ENCODE assay signal across 19 cellular contexts in genomic region chr13:93298741-93299140, GRCh38.
DNase-seq lines count a peak whose midpoint lies in the region; ATAC-seq, FAIRE-seq and TF ChIP-seq lines count a peak whose summit lies in the region.
"Had no signal": no experiment of that assay in that cellular context is flagged by ENCODE, and none has a peak within 500 bp of the region (broad histone marks: within the 10 kb centered on the region; RNA-seq: fewer than 3 reads in every experiment).

No MANE protein-coding gene starts in this region.

- H3K4me1 ChIP-seq in GM23338 (ENCODE audit: insufficient read depth) (peaks cover 7% of the 10 kb centered on the region), astrocyte (ENCODE audit: insufficient read depth, low read length) (no peaks in the 10 kb centered on the region)
- H3K4me1 ChIP-seq: BE2C had no signal

- no peaks in the 10 kb centered on the region for H3K36me3 Mint-ChIP-seq in GM23338 (ENCODE audit: low read depth)
- H3K36me3 Mint-ChIP-seq in astrocyte (ENCODE audit: low read depth, unreplicated experiment) = peaks cover 6% of the 10 kb centered on the region
- H3K36me3 Mint-ChIP-seq in glutamatergic neuron (ENCODE audit: unreplicated experiment) = no peaks in the 10 kb centered on the region
- H3K36me3 Mint-ChIP-seq: CD4-positive, alpha-beta memory T cell; IgD-negative memory B cell had no signal

- H3K4me3 ChIP-seq in AG10803 (ENCODE audit: low read length) = no peak overlapping the region
- H3K4me3 ChIP-seq in GM23338 = no peak overlapping the region
- H3K4me3 ChIP-seq in astrocyte (ENCODE audit: insufficient read depth, low read depth, low read length) = no peak overlapping the region

- H3K4me3 Mint-ChIP-seq in GM23338 = no peak overlapping the region
- H3K4me3 Mint-ChIP-seq in astrocyte (ENCODE audit: unreplicated experiment) = no peak overlapping the region
- H3K4me3 Mint-ChIP-seq in glutamatergic neuron (ENCODE audit: unreplicated experiment) = no peak overlapping the region
- H3K4me3 Mint-ChIP-seq: CD4-positive, alpha-beta memory T cell; H9; IgD-negative memory B cell had no signal

- H3K4me1 Mint-ChIP-seq in GM23338 (peaks cover 11% of the 10 kb centered on the region), astrocyte (ENCODE audit: low read depth, unreplicated experiment) (peaks cover 10% of the 10 kb centered on the region), glutamatergic neuron (ENCODE audit: low read depth, unreplicated experiment) (peaks cover 13% of the 10 kb centered on the region)
- H3K4me1 Mint-ChIP-seq: CD4-positive, alpha-beta memory T cell; IgD-negative memory B cell had no signal

- H3K27ac ChIP-seq in GM23338 (ENCODE audit: low read depth) = no peak overlapping the region
- H3K27ac ChIP-seq in astrocyte (ENCODE audit: low read depth, low read length) = no peak overlapping the region

- peak overlapping the region; percentile 75; the same call in 1 of the 2 replicates for H3K27ac Mint-ChIP-seq in GM23338
- H3K27ac Mint-ChIP-seq in astrocyte (ENCODE audit: unreplicated experiment) = no peak overlapping the region
- peak overlapping the region; percentile 57 for H3K27ac Mint-ChIP-seq in glutamatergic neuron (ENCODE audit: unreplicated experiment)
- H3K27ac Mint-ChIP-seq: IgD-negative memory B cell had no signal

- FAIRE-seq in astrocyte (lab: Jason Lieb, UNC) = no peak
- FAIRE-seq: A204.1, D721Med had no signal

- peaks cover 2% of the 10 kb centered on the region for H3K27me3 Mint-ChIP-seq in GM23338 (ENCODE audit: insufficient read depth, low read depth, poor library complexity)
- no peaks in the 10 kb centered on the region for H3K27me3 Mint-ChIP-seq in astrocyte (ENCODE audit: low read depth, unreplicated experiment)
- peaks cover 3% of the 10 kb centered on the region for H3K27me3 Mint-ChIP-seq in glutamatergic neuron (ENCODE audit: unreplicated experiment)
- H3K27me3 Mint-ChIP-seq: CD4-positive, alpha-beta memory T cell; IgD-negative memory B cell had no signal

- H3K4me2 ChIP-seq in GM23338 (no peak overlapping the region), astrocyte (ENCODE audit: low read length) (peak overlapping the region; percentile 32)

- H3K27me3 ChIP-seq in GM23338 (ENCODE audit: insufficient read depth) = no peaks in the 10 kb centered on the region
- H3K27me3 ChIP-seq in astrocyte (ENCODE audit: insufficient read depth, low read length) = no peaks in the 10 kb centered on the region
- H3K27me3 ChIP-seq: BE2C had no signal

- H3K9me3 ChIP-seq in astrocyte (ENCODE audit: insufficient read depth, low read depth, low read length) = no peaks in the 10 kb centered on the region
- H3K9me3 ChIP-seq: BE2C had no signal

- H3K9me3 Mint-ChIP-seq in GM23338 = no peaks in the 10 kb centered on the region
- H3K9me3 Mint-ChIP-seq in astrocyte (ENCODE audit: unreplicated experiment) = no peaks in the 10 kb centered on the region
- H3K9me3 Mint-ChIP-seq in glutamatergic neuron (ENCODE audit: unreplicated experiment) = peaks cover 4% of the 10 kb centered on the region
- H3K9me3 Mint-ChIP-seq: H9 had no signal

- H3K36me3 ChIP-seq in GM23338 (ENCODE audit: insufficient read depth) = no peaks in the 10 kb centered on the region
- no peaks in the 10 kb centered on the region for H3K36me3 ChIP-seq in astrocyte (ENCODE audit: insufficient read depth, low read length)
- H3K36me3 ChIP-seq: BE2C had no signal

- no peaks in the 10 kb centered on the region for H3F3A ChIP-seq in GM23338 (replicated peaks; ENCODE audit: low read depth)

- no peak overlapping the region for H2AFZ ChIP-seq in GM23338
- no peak overlapping the region for H2AFZ ChIP-seq in astrocyte (ENCODE audit: low read depth, low read length)

- H3K9me2 ChIP-seq in GM23338 (ENCODE audit: insufficient read depth) = peaks cover 11% of the 10 kb centered on the region

- DNase-seq in AG10803 (ENCODE audit: low read depth) (peak; percentile 58), GM23338 (ENCODE audit: low spot score) (no peak), astrocyte (ENCODE audit: low read depth) (peak; percentile 78), glutamatergic neuron (no peak), Ammon's horn (ENCODE audit: low spot score) (no peak), medulla oblongata (ENCODE audit: extremely low spot score) (no peak), RKO (ENCODE audit: low spot score) (no peak), RPMI8226 (no peak)
- DNase-seq: BE2C; CD4-positive, alpha-beta memory T cell; H9; NCI-H1436; NCI-H2081 treated with DMSO at 0.1 percent for 48 hours; NCI-H526 treated with DMSO at 0.1 percent for 48 hours; PC-3; SHP77 had no signal

- no peaks in the 10 kb centered on the region for H4K20me1 ChIP-seq in GM23338 (replicated peaks; ENCODE audit: insufficient read depth)
- peaks cover 25% of the 10 kb centered on the region for H4K20me1 ChIP-seq in astrocyte (ENCODE audit: insufficient read depth, low read length)

- H3K79me2 ChIP-seq in GM23338 (replicated peaks; ENCODE audit: insufficient read depth) (peaks cover 34% of the 10 kb centered on the region), astrocyte (ENCODE audit: insufficient read depth, low read length) (peaks cover 11% of the 10 kb centered on the region)

- H3K9ac ChIP-seq in astrocyte (ENCODE audit: low read length) = no peak overlapping the region

- ATAC-seq in GM23338 = no peak
- ATAC-seq: PC-3 had no signal

- TF ChIP-seq CTCF in AG10803 (conservative IDR thresholded peaks at IDR 0.05; ENCODE audit: low read length) (no peak), GM23338 (conservative IDR thresholded peaks at IDR 0.05; ENCODE audit: low read depth in 2 of 2) (no peak), astrocyte (IDR thresholded peaks at IDR 0.05; ENCODE audit: insufficient read depth, low read depth, low read length) (no peak), glutamatergic neuron (IDR thresholded peaks at IDR 0.05; ENCODE audit: partially characterized antibody, unreplicated experiment) (no peak)

TF ChIP-seq in GM23338, 12 proteins besides CTCF, POLR2A, EP300 and RAD21 (continues in another document):
- TF ChIP-seq ZNF331 (CRISPR knock-in tag; IDR thresholded peaks at IDR 0.05; ENCODE audit: low read depth) = no peak
- TF ChIP-seq STAT1 (IDR thresholded peaks at IDR 0.05; ENCODE audit: unreplicated experiment) = no peak
- TF ChIP-seq REST (IDR thresholded peaks at IDR 0.05; ENCODE audit: unreplicated experiment) = no peak
- TF ChIP-seq NANOG (IDR thresholded peaks at IDR 0.05; ENCODE audit: borderline replicate concordance) = no peak
- no peak for TF ChIP-seq EZH2phosphoT487 (IDR thresholded peaks at IDR 0.05; ENCODE audit: unreplicated experiment)
- no peak for TF ChIP-seq POLR2AphosphoS5 (IDR thresholded peaks at IDR 0.05; ENCODE audit: low read depth)
- no peak for TF ChIP-seq ETS1 (IDR thresholded peaks at IDR 0.05)
- TF ChIP-seq EZH2 (IDR thresholded peaks at IDR 0.05; ENCODE audit: low read depth, unreplicated experiment) = no peak
- TF ChIP-seq ZNF114 (CRISPR knock-in tag; IDR thresholded peaks at IDR 0.05) = no peak

Comparison
In these comparisons a context has a peak if more than half of its experiments do, and no peak if none do; other contexts are left out.
1. DNase-seq: peak in AG10803 (single experiment) and astrocyte (single experiment); none in GM23338 (single experiment), glutamatergic neuron (single experiment), Ammon's horn (single experiment), medulla oblongata (single experiment), RKO (single experiment) and RPMI8226 (single experiment).